ENCODE assay signal across 33 cellular contexts in the genomic region with DNA sequence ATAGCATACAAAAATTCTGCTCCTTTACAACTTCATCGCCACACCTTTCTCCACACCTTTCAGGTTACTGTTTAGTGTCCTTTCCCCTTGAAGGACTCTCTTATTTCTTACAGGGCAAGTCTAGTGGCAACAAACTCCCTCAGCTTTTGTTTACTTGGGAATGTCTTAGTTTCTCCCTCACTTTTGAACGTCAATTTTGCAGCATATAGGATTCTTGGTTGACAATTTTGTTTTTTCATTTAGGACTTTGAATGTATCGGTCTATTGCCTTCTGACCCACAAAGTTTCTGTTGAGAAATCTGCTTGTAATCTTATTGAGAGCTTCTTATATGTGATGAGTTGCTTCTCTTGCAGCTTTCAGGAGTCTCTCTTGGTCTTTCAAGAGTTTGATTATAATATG. TPM values are rescaled to one million over a fixed set of nuclear protein-coding genes. Genes with fewer than 3 reads are reported as not detected.
DNase-seq lines count a peak whose midpoint lies in the region; ATAC-seq and TF ChIP-seq lines count a peak whose summit lies in the region.
"Had no signal": no experiment of that assay in that cellular context is flagged by ENCODE, and none has a peak within 500 bp of the region (broad histone marks: within the 10 kb centered on the region; RNA-seq: fewer than 3 reads in every experiment).

No MANE protein-coding gene starts in this region.

- H3K4me1 Mint-ChIP-seq in endodermal cell (peaks cover 11% of the 10 kb centered on the region), progenitor cell of endocrine pancreas (ENCODE audit: low read depth) (no peaks in the 10 kb centered on the region)
- peaks cover 24 to 33% (median 29%) of the 10 kb centered on the region in 4 donors for H3K4me1 Mint-ChIP-seq in CD4-positive, alpha-beta memory T cell
- H3K4me1 Mint-ChIP-seq in CD4-positive, alpha-beta T cell (ENCODE audit: low read depth) = peaks cover 27% of the 10 kb centered on the region

- H3K27me3 Mint-ChIP-seq in endodermal cell (ENCODE audit: insufficient read depth) = no peaks in the 10 kb centered on the region
- H3K27me3 Mint-ChIP-seq in progenitor cell of endocrine pancreas = no peaks in the 10 kb centered on the region
- H3K27me3 Mint-ChIP-seq in CD4-positive, alpha-beta memory T cell = no peaks in the 10 kb centered on the region
- H3K27me3 Mint-ChIP-seq in CD4-positive, alpha-beta T cell = no peaks in the 10 kb centered on the region
- H3K27me3 Mint-ChIP-seq: B cell; CD4-positive, CD25-positive, alpha-beta regulatory T cell; CD8-positive, alpha-beta memory T cell had no signal

- POLR2A ChIA-PET in HEK293 (lab: Yijun Ruan, JAX) = no interaction called here
- POLR2A ChIA-PET in CD4-positive, alpha-beta memory T cell (lab: Charles Lee; ENCODE audit: partially characterized antibody) = no interaction called here
- POLR2A ChIA-PET in CD4-positive, alpha-beta T cell (lab: Charles Lee) = no interaction called here

- H3K27ac ChIP-seq in HEK293 (ENCODE audit: extremely low read depth, low read depth, low read length) (no peak overlapping the region), endodermal cell (ENCODE audit: low read depth, low read length) (no peak overlapping the region)
- H3K27ac ChIP-seq in CD4-positive, alpha-beta memory T cell (ENCODE audit: low read depth, low read length) = no peak overlapping the region
- no peak overlapping the region for H3K27ac ChIP-seq in CD4-positive, alpha-beta T cell (ENCODE audit: low read depth, low read length)
- H3K27ac ChIP-seq: 22Rv1; A549; BLaER1; BLaER1 treated with 17β-estradiol and CSF1 and Interleukin-3, amounts not matched to agents 10 nM and 100 nM; C4-2B had no signal

- H3K9me3 ChIP-seq in HEK293 (ENCODE audit: control insufficient read depth, insufficient read depth, low read depth, low read length) = no peaks in the 10 kb centered on the region; the same call in 1 of the 2 replicates
- peaks cover 28% of the 10 kb centered on the region for H3K9me3 ChIP-seq in endodermal cell (ENCODE audit: control insufficient read depth, low read length)
- peaks cover 0 to 3% of the 10 kb centered on the region in 2 donors for H3K9me3 ChIP-seq in CD4-positive, alpha-beta memory T cell (ENCODE audit: control insufficient read depth in 1 of 2, low read length in 2 of 2)
- H3K9me3 ChIP-seq in CD4-positive, alpha-beta T cell (ENCODE audit: control insufficient read depth, low read length) = peaks cover 12% of the 10 kb centered on the region
- H3K9me3 ChIP-seq: BE2C had no signal

- no peak overlapping the region for H3K27ac Mint-ChIP-seq in endodermal cell
- H3K27ac Mint-ChIP-seq in progenitor cell of endocrine pancreas = peak overlapping the region; percentile 33
- no peak overlapping the region for H3K27ac Mint-ChIP-seq in CD4-positive, alpha-beta memory T cell
- no peak overlapping the region for H3K27ac Mint-ChIP-seq in CD4-positive, alpha-beta T cell
- H3K27ac Mint-ChIP-seq: B cell; CD14-positive monocyte; CD4-positive, CD25-positive, alpha-beta regulatory T cell; CD8-positive, alpha-beta memory T cell; CD8-positive, alpha-beta T cell had no signal

- TF ChIP-seq CTCF in HEK293 (tag by site-specific recombination; IDR thresholded peaks at IDR 0.05) (no peak), endodermal cell (conservative IDR thresholded peaks at IDR 0.05) (no peak), progenitor cell of endocrine pancreas (IDR thresholded peaks at IDR 0.05; ENCODE audit: unreplicated experiment) (no peak)
- TF ChIP-seq CTCF in CD4-positive, alpha-beta T cell (IDR thresholded peaks at IDR 0.05) = no peak

- H3K27me3 ChIP-seq in endodermal cell (ENCODE audit: control insufficient read depth, insufficient read depth, low read length, poor library complexity, severe bottlenecking) = no peaks in the 10 kb centered on the region
- no peaks in the 10 kb centered on the region for H3K27me3 ChIP-seq in CD4-positive, alpha-beta memory T cell (ENCODE audit: insufficient read depth, low read length)
- no peaks in the 10 kb centered on the region for H3K27me3 ChIP-seq in CD4-positive, alpha-beta T cell (ENCODE audit: control insufficient read depth, insufficient read depth, low read length)
- H3K27me3 ChIP-seq: BE2C; BLaER1; BLaER1 treated with 17β-estradiol and CSF1 and Interleukin-3, amounts not matched to agents 10 nM and 100 nM had no signal

- no peaks in the 10 kb centered on the region for H3K36me3 ChIP-seq in HEK293 (ENCODE audit: control insufficient read depth in 2 of 2, insufficient read depth in 1 of 2, low read length in 2 of 2)
- no peaks in the 10 kb centered on the region for H3K36me3 ChIP-seq in endodermal cell (ENCODE audit: control insufficient read depth, insufficient read depth, low read length)
- H3K36me3 ChIP-seq in CD4-positive, alpha-beta memory T cell (ENCODE audit: insufficient read depth, low read length) = no peaks in the 10 kb centered on the region
- H3K36me3 ChIP-seq: BE2C had no signal

- intact Hi-C loops in CD4-positive, alpha-beta memory T cell (cut with micrococcal nuclease) = no loop called here
- intact Hi-C loops in CD4-positive, alpha-beta T cell (cut with DNase I, micrococcal nuclease) = no loop called here

- no peak overlapping the region for H3K9ac ChIP-seq in endodermal cell (ENCODE audit: extremely low read depth, low read length, poor library complexity, severe bottlenecking)
- H3K9ac ChIP-seq: BLaER1; BLaER1 treated with 17β-estradiol and CSF1 and Interleukin-3, amounts not matched to agents 10 nM and 100 nM had no signal

- H3K4me1 ChIP-seq in HEK293 (ENCODE audit: control insufficient read depth, insufficient read depth, low read length) = no peaks in the 10 kb centered on the region
- H3K4me1 ChIP-seq in endodermal cell (ENCODE audit: control insufficient read depth, insufficient read depth, low read length) = no peaks in the 10 kb centered on the region
- peaks cover 12% of the 10 kb centered on the region for H3K4me1 ChIP-seq in CD4-positive, alpha-beta memory T cell (ENCODE audit: insufficient read depth, low read length)
- H3K4me1 ChIP-seq: A549, BE2C, BLaER1, Caco-2 had no signal

- H3K9me3 Mint-ChIP-seq in endodermal cell (peaks cover 16% of the 10 kb centered on the region), progenitor cell of endocrine pancreas (ENCODE audit: low read depth) (peaks cover 20% of the 10 kb centered on the region)
- H3K9me3 Mint-ChIP-seq in CD4-positive, alpha-beta memory T cell = peaks cover 2 to 40% (median 25%) of the 10 kb centered on the region in 8 donors
- H3K9me3 Mint-ChIP-seq in CD4-positive, alpha-beta T cell = peaks cover 17% of the 10 kb centered on the region

- H3K36me3 Mint-ChIP-seq in endodermal cell (ENCODE audit: low read depth) (peaks cover 18% of the 10 kb centered on the region), progenitor cell of endocrine pancreas (ENCODE audit: insufficient read depth) (peaks cover 40% of the 10 kb centered on the region)
- peaks cover 59 to 79% of the 10 kb centered on the region in 2 donors for H3K36me3 Mint-ChIP-seq in CD4-positive, alpha-beta memory T cell
- peaks cover 88% of the 10 kb centered on the region for H3K36me3 Mint-ChIP-seq in CD4-positive, alpha-beta T cell (ENCODE audit: low read depth)

- H3K4me3 Mint-ChIP-seq in endodermal cell (no peak overlapping the region), progenitor cell of endocrine pancreas (ENCODE audit: low read depth) (no peak overlapping the region)
- no peak overlapping the region for H3K4me3 Mint-ChIP-seq in CD4-positive, alpha-beta memory T cell
- H3K4me3 Mint-ChIP-seq in CD4-positive, alpha-beta T cell = no peak overlapping the region
- H3K4me3 Mint-ChIP-seq: B cell; CD14-positive monocyte; CD4-positive, CD25-positive, alpha-beta regulatory T cell; CD8-positive, alpha-beta memory T cell; CD8-positive, alpha-beta T cell had no signal

- CTCF ChIA-PET in HEK293 (lab: Yijun Ruan, JAX) = no interaction called here
- CTCF ChIA-PET in CD4-positive, alpha-beta memory T cell (lab: Charles Lee; ENCODE audit: partially characterized antibody) = no interaction called here
- CTCF ChIA-PET in CD4-positive, alpha-beta T cell (lab: Charles Lee) = no interaction called here

- WGBS in endodermal cell (ENCODE audit: insufficient coverage in 1 of 2, insufficient read length in 1 of 2), 2 experiments = 92 to 100% methylated on average over 2 of the region's 3 CpGs

- DNase-seq in endodermal cell = no peak
- DNase-seq in left kidney (ENCODE audit: low read depth, low spot score) = peak; percentile 6
- no peak for DNase-seq in progenitor cell of endocrine pancreas (ENCODE audit: low spot score, unreplicated experiment)
- no peak for DNase-seq in NK-92 treated with Interleukin-12 subunit alpha and Interleukin-12 subunit beta, amount 100 ng/mL, for 24 hours (lab: John Stamatoyannopoulos, UW)
- no peak for DNase-seq in CD4-positive, alpha-beta memory T cell
- DNase-seq in CD4-positive, alpha-beta T cell = no peak
- DNase-seq in NCI-H526 (lab: John Stamatoyannopoulos, UW) = no peak
- DNase-seq: 8988T; ACHN; AML-193; BE2C; C1 segment of cervical spinal cord; Caco-2; Calu3; CD4-positive, CD25-positive, alpha-beta regulatory T cell; CD8-positive, alpha-beta memory T cell; CD8-positive, alpha-beta T cell; COR-L47; DMS 273 treated with DMSO at 0.1 percent for 48 hours; DMS153; DMS53; DMS79; DMS79 treated with DMSO at 0.1 percent for 48 hours; DND-41; EL had no signal

- no peak overlapping the region for H3K4me3 ChIP-seq in HEK293 (ENCODE audit: low read depth, low read length)
- peak overlapping the region; percentile 14 for H3K4me3 ChIP-seq in endodermal cell (ENCODE audit: low read length)
- H3K4me3 ChIP-seq in CD4-positive, alpha-beta memory T cell (ENCODE audit: low read length in 2 of 2) = no peak overlapping the region
- H3K4me3 ChIP-seq: A549; BLaER1; BLaER1 treated with 17β-estradiol and CSF1 and Interleukin-3, amounts not matched to agents 10 nM and 100 nM had no signal

- no peak for ATAC-seq in CD4-positive, alpha-beta T cell (ENCODE audit: poor library complexity)
- ATAC-seq: A549; CD8-positive, alpha-beta T cell had no signal

TF ChIP-seq in HEK293, 187 proteins besides CTCF, POLR2A, EP300 and RAD21 (continues in another document):
- TF ChIP-seq, protein P1, sequence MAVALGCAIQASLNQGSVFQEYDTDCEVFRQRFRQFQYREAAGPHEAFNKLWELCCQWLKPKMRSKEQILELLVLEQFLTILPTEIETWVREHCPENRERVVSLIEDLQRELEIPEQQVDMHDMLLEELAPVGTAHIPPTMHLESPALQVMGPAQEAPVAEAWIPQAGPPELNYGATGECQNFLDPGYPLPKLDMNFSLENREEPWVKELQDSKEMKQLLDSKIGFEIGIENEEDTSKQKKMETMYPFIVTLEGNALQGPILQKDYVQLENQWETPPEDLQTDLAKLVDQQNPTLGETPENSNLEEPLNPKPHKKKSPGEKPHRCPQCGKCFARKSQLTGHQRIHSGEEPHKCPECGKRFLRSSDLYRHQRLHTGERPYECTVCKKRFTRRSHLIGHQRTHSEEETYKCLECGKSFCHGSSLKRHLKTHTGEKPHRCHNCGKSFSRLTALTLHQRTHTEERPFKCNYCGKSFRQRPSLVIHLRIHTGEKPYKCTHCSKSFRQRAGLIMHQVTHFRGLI (tag by site-specific recombination; IDR thresholded peaks at IDR 0.05) = no peak

RNA-seq across cellular contexts. Expression of a gene that starts 43.5 kb away (rescaled TPM):
- total RNA-seq in endodermal cell (100 to 1,000 TPM in 1 of 2 donors, 10 to 100 TPM in 1; 79.6 to 113 TPM), progenitor cell of endocrine pancreas (173 and 181 TPM in 2 replicates)
- polyA plus RNA-seq in endodermal cell (2013, experiment 1 of 2) = 63.9 TPM
- 64.5 TPM for polyA plus RNA-seq in endodermal cell (2013, experiment 2 of 2)
- 100 to 1,000 TPM; 101 to 102 TPM for total RNA-seq in CD4-positive, alpha-beta memory T cell
- 1 to 10 TPM; 5.9 to 8.1 TPM for polyA plus RNA-seq in CD4-positive, alpha-beta memory T cell
- total RNA-seq in CD4-positive, alpha-beta T cell = 10 to 100 TPM; 38.2 to 39.4 TPM
